Comparison of ENCODE assay signal across 9 cellular contexts in genomic region chr12:48973992-48974673, GRCh38. TPM values are rescaled to one million over a fixed set of nuclear protein-coding genes. Genes with fewer than 3 reads are reported as not detected.
DNase-seq lines count a peak whose midpoint lies in the region; ATAC-seq, FAIRE-seq and TF ChIP-seq lines count a peak whose summit lies in the region.
"Had no signal": no experiment of that assay in that cellular context is flagged by ENCODE, and none has a peak within 500 bp of the region (broad histone marks: within the 10 kb centered on the region; RNA-seq: fewer than 3 reads in every experiment).

No MANE protein-coding gene starts in this region.

- TF ChIP-seq POLR2A in A549 (IDR thresholded peaks at IDR 0.05; ENCODE audit: low read length) = no peak
- TF ChIP-seq POLR2A in HepG2 (IDR thresholded peaks at IDR 0.05; ENCODE audit: insufficient read depth in 1 of 2, low read depth in 2 of 2, low read length in 2 of 2) = no peak

- H3K27ac ChIP-seq in A549 (no peak overlapping the region), mammary epithelial cell (ENCODE audit: insufficient read depth, low read depth, low read length) (no peak overlapping the region), HepG2 (ENCODE audit: extremely low read length, insufficient read depth, low read length) (no peak overlapping the region)

- H3K4me3 Mint-ChIP-seq in HFFc6 = no peak overlapping the region

- in situ Hi-C loops in mammary epithelial cell (cut with MboI; ENCODE audit: low sequenced_read_pairs in 2 of 2) (no loop called here), HepG2 (cut with HindIII; ENCODE audit: extremely low pct_ligation_motif_present, low pct_unique_long_range_greater_than_20kb) (no loop called here)

- H3K27ac Mint-ChIP-seq in HFFc6 = no peak overlapping the region

- no peaks in the 10 kb centered on the region for H3K36me3 Mint-ChIP-seq in HFFc6 (ENCODE audit: low read depth)

- H3K9me3 ChIP-seq in A549 (no peaks in the 10 kb centered on the region), mammary epithelial cell (replicated peaks; ENCODE audit: insufficient read depth, low read length) (no peaks in the 10 kb centered on the region), HepG2 (ENCODE audit: low read length) (no peaks in the 10 kb centered on the region)

- H3K79me2 ChIP-seq in mammary epithelial cell (ENCODE audit: insufficient read depth, low read length) (no peaks in the 10 kb centered on the region), HepG2 (ENCODE audit: insufficient read depth, low read length) (no peaks in the 10 kb centered on the region)

- no peak overlapping the region for H2AFZ ChIP-seq in mammary epithelial cell (ENCODE audit: low read depth, low read length)
- H2AFZ ChIP-seq in HepG2 (ENCODE audit: low read length) = no peak overlapping the region

- peak in 1 of 2 experiments; percentile 26; a peak in 1 of 5 replicates for TF ChIP-seq RAD21 in A549 (conservative IDR thresholded peaks at IDR 0.05 in 1 of 2, IDR thresholded peaks at IDR 0.05 in 1 of 2)
- TF ChIP-seq RAD21 in HepG2 (CRISPR knock-in tag; IDR thresholded peaks at IDR 0.05) = peak; percentile 47

- H3K9ac ChIP-seq in mammary epithelial cell (ENCODE audit: insufficient read depth, low read length) (no peak overlapping the region), HepG2 (ENCODE audit: insufficient read depth, low read depth, low read length) (no peak overlapping the region)

- peaks cover 20% of the 10 kb centered on the region for H3K4me1 ChIP-seq in A549
- peaks cover 42% of the 10 kb centered on the region for H3K4me1 ChIP-seq in mammary epithelial cell (ENCODE audit: insufficient read depth, low read length)
- H3K4me1 ChIP-seq in HepG2 (ENCODE audit: insufficient read depth, low read length) = peaks cover 73% of the 10 kb centered on the region

- H3K36me3 ChIP-seq in mammary epithelial cell (ENCODE audit: insufficient read depth, low read length) (no peaks in the 10 kb centered on the region), HepG2 (replicated peaks in 1 of 2; ENCODE audit: control insufficient read depth in 1 of 2, insufficient read depth in 2 of 2, low read length in 2 of 2) (no peaks in the 10 kb centered on the region)

- WGBS in A549 (ENCODE audit: missing lambda C conversion rate) = 54% methylated on average over 17 of the region's 17 CpGs
- WGBS in mammary epithelial cell (ENCODE audit: low coverage, missing lambda C conversion rate) = 69% methylated on average over 12 of the region's 17 CpGs
- WGBS in HepG2 (ENCODE audit: low lambda C conversion rate) = 2% methylated on average over 8 of the region's 17 CpGs

- no peak for FAIRE-seq in A549 (lab: Jason Lieb, UNC)
- FAIRE-seq in HepG2 (lab: Jason Lieb, UNC) = peak; percentile 26

- H3K27me3 ChIP-seq in mammary epithelial cell (ENCODE audit: insufficient read depth, low read length) = peaks cover 11% of the 10 kb centered on the region
- H3K27me3 ChIP-seq in HepG2 (ENCODE audit: control insufficient read depth in 1 of 2, insufficient read depth in 2 of 2, low read length in 2 of 2) = peaks cover 27 to 79% of the 10 kb centered on the region in 2 experiments

- peak in 1 of 2 experiments; percentile 52; a peak in 3 of 6 replicates for ATAC-seq in A549
- peak; percentile 64 for ATAC-seq in HepG2
- no peak for ATAC-seq in HG03460 (IDR thresholded peaks at IDR 0.05; ENCODE audit: unreplicated experiment)

- H3K4me3 ChIP-seq in A549 (no peak overlapping the region), mammary epithelial cell (replicated peaks in 1 of 3; ENCODE audit: insufficient read depth in 1 of 3, low read depth in 2 of 3, low read length in 3 of 3) (no peak overlapping the region), HepG2 (replicated peaks in 1 of 3; ENCODE audit: insufficient read depth in 1 of 3, low read depth in 2 of 3, low read length in 3 of 3) (no peak overlapping the region)

- POLR2A ChIA-PET in A549 (lab: Yijun Ruan, JAX) = no interaction called here
- POLR2A ChIA-PET in HepG2 (lab: Yijun Ruan, JAX) = interaction anchor here (1.2 kb wide), 1 partner anchor 16 kb away, joined by 3 read pairs; the partner anchor contains the start of gene ARF3

- BruUV-seq in mammary epithelial cell (replicated peaks; lab: Mats Ljungman, UMichigan) (no TSS peak), HepG2 (replicated peaks; lab: Mats Ljungman, UMichigan) (no TSS peak)

- DNase-seq in A549 (ENCODE audit: low read depth in 1 of 2, low spot score in 1 of 2) = peak in 1 of 2 experiments; percentile 56
- peak; percentile 33 for DNase-seq in HFFc6
- no peak for DNase-seq in mammary epithelial cell
- no peak for DNase-seq in HepG2 (ENCODE audit: low spot score)
- DNase-seq in KG1 (lab: John Stamatoyannopoulos, UW) = no peak
- no peak for DNase-seq in GM19238 (ENCODE audit: insufficient read length, low spot score)
- DNase-seq in SHP77 (lab: John Stamatoyannopoulos, UW) = no peak

- peaks cover 65% of the 10 kb centered on the region for H3K4me1 Mint-ChIP-seq in HFFc6 (ENCODE audit: low read depth)

- no peak overlapping the region for H3K4me2 ChIP-seq in A549
- no peak overlapping the region for H3K4me2 ChIP-seq in mammary epithelial cell (ENCODE audit: insufficient read depth, low read depth, low read length)
- no peak overlapping the region for H3K4me2 ChIP-seq in HepG2 (ENCODE audit: low read depth, low read length)

- no peaks in the 10 kb centered on the region for H3K9me3 Mint-ChIP-seq in HFFc6

- TF ChIP-seq CTCF in A549 (IDR thresholded peaks at IDR 0.05) (peak; percentile 19; the same call in 2 of the 3 replicates), HFFc6 (IDR thresholded peaks at IDR 0.05) (peak; percentile 80), mammary epithelial cell (conservative IDR thresholded peaks at IDR 0.05 in 1 of 2, IDR thresholded peaks at IDR 0.05 in 1 of 2; ENCODE audit: extremely low read depth in 1 of 2, insufficient read depth in 1 of 2, low read depth in 1 of 2, low read length in 2 of 2) (peak; percentile 12 to 38), HepG2 (CRISPR knock-in tag; IDR thresholded peaks at IDR 0.05) (peak; percentile 79)

- intact Hi-C loops in mammary epithelial cell (cut with micrococcal nuclease) = no loop called here
- intact Hi-C loops in HepG2 (cut with micrococcal nuclease; ENCODE audit: unreplicated experiment) = no loop called here

- TF ChIP-seq EP300 in A549 (IDR thresholded peaks at IDR 0.05) (no peak), HepG2 (IDR thresholded peaks at IDR 0.05; ENCODE audit: low read depth in 2 of 2, low read length in 2 of 2) (no peak), HepG2 (CRISPR knock-in tag; IDR thresholded peaks at IDR 0.05; ENCODE audit: borderline replicate concordance) (no peak)

- H3K27me3 Mint-ChIP-seq in HFFc6 (ENCODE audit: insufficient read depth) = peaks cover 36% of the 10 kb centered on the region

- dilution Hi-C loops in mammary epithelial cell (cut with HindIII; ENCODE audit: low sequenced_read_pairs) = no loop called here

- no peaks in the 10 kb centered on the region for H4K20me1 ChIP-seq in mammary epithelial cell (ENCODE audit: insufficient read depth, low read length)
- H4K20me1 ChIP-seq in HepG2 (ENCODE audit: insufficient read depth, low read length) = peaks cover 9% of the 10 kb centered on the region; the same call in 1 of the 2 replicates

- CTCF ChIA-PET in A549 (lab: Yijun Ruan, JAX) = interaction anchor here (1.3 to 77.5 kb wide), 3 partner anchors 6 to 121 kb away, joined by 5 to 2584 read pairs (median 2584); partner anchors contain the start of genes ARF3, DDN, FKBP11 and PRKAG1
- CTCF ChIA-PET in mammary epithelial cell (lab: Charles Lee; ENCODE audit: low non-redundant PET) = no interaction called here
- CTCF ChIA-PET in HepG2 (lab: Yijun Ruan, JAX; ENCODE audit: low intra/inter-chr PET ratio, low total read pairs) = interaction anchor here (1.2 to 2.7 kb wide), 2 partner anchors 14 to 21 kb away, joined by 6 to 11 read pairs; no protein-coding TSS in a partner anchor

RNA-seq across cellular contexts. Expression of gene WNT10B, which starts 2.6 kb away (rescaled TPM):
- polyA plus RNA-seq in A549 (2011; rRNA removed) (1.8 and 2.0 TPM in 2 replicates), A549 (2017; fragmentation: RNase III; extraction: RNeasy Plus Mini Kit Qiagen cat#74134 plus additional on column Dnase treatment) (1.5 to 1.9 TPM (median 1.7 TPM) in 3 replicates), mammary epithelial cell (0.75 TPM), HepG2 (2011; rRNA removed) (0.05 and 0.12 TPM in 2 replicates)
- 3.0 and 3.5 TPM in 2 replicates for polyA plus RNA-seq in A549 (2012; cell fraction: cytosol; rRNA removed)
- polyA plus RNA-seq in A549 (2012; cell fraction: nucleus; rRNA removed) = 4.2 and 4.5 TPM in 2 replicates
- polyA minus RNA-seq in A549 (2011; rRNA and poly(A)+ RNA removed) = 1.0 and 1.8 TPM in 2 replicates
- total RNA-seq in HFFc6 (2021; fragmentation: NEBNext Ultra II Directional; extraction: Animal tissue kit (Norgen Biotek cat#: 25700)) = 1 to 10 TPM in 4 of 6 experiments, under 1 TPM in 2; 0.87 to 1.7 (median 1.3) TPM
- total RNA-seq in mammary epithelial cell (1 to 10 TPM in 1 of 2 donors, under 1 TPM in 1; 0.17 to 1.1 TPM), HepG2 (2016; rRNA removed; fragmentation: Illumina TruSeq; extraction: Trizol) (0.09 TPM in 1 of 2 replicates, not detected in the other)
- not detected for polyA minus RNA-seq in mammary epithelial cell
- total RNA-seq in HepG2 (2016; cell fraction: cytosol; rRNA removed; fragmentation: Illumina TruSeq; extraction: Trizol; ENCODE audit: low read depth) = not detected in 2 replicates
- not detected in 2 replicates for total RNA-seq in HepG2 (2016; cell fraction: insoluble cytoplasmic fraction; rRNA removed; fragmentation: Illumina TruSeq; extraction: Trizol)
- 0.14 TPM in 1 of 2 replicates, not detected in the other for total RNA-seq in HepG2 (2016; cell fraction: membrane; rRNA removed; fragmentation: Illumina TruSeq; extraction: Trizol)
- total RNA-seq in HepG2 (2016; cell fraction: nucleus; rRNA removed; fragmentation: Illumina TruSeq; extraction: Trizol) = not detected in 2 replicates
- polyA plus RNA-seq in HepG2 (2011; cell fraction: cytosol; rRNA removed) = 0.04 and 0.08 TPM in 2 replicates
- 0.48 and 0.64 TPM in 2 replicates for polyA plus RNA-seq in HepG2 (2011; cell fraction: nucleus; rRNA removed)
- not detected in 2 replicates for polyA plus RNA-seq in HepG2 (2012)
- polyA plus RNA-seq in HepG2 (2016; cell fraction: cytosol; fragmentation: Illumina TruSeq; extraction: Trizol; ENCODE audit: low read depth) = not detected in 2 replicates
- polyA plus RNA-seq in HepG2 (2016; cell fraction: insoluble cytoplasmic fraction; fragmentation: Illumina TruSeq; extraction: Trizol; ENCODE audit: low read depth) = not detected in 2 replicates
- polyA plus RNA-seq in HepG2 (2016; cell fraction: membrane; fragmentation: Illumina TruSeq; extraction: Trizol; ENCODE audit: low read depth) = not detected in 2 replicates
- polyA plus RNA-seq in HepG2 (2016; cell fraction: nucleus; fragmentation: Illumina TruSeq; extraction: Trizol; ENCODE audit: insufficient read depth, low read depth) = 0.21 and 0.33 TPM in 2 replicates
- 0.18 and 1.6 TPM in 2 replicates for polyA minus RNA-seq in HepG2 (2011; rRNA and poly(A)+ RNA removed; ENCODE audit: low replicate concordance)
- polyA minus RNA-seq in HepG2 (2011; cell fraction: cytosol; rRNA and poly(A)+ RNA removed) = 1.8 TPM in 1 of 2 replicates, not detected in the other
- polyA minus RNA-seq in HepG2 (2011; cell fraction: nucleus; rRNA and poly(A)+ RNA removed) = not detected in 2 replicates

RNA-seq across cellular contexts. Expression of gene WNT1, which starts 4.0 kb away (rescaled TPM):
- polyA plus RNA-seq in A549 (2011; rRNA removed) (not detected in 2 replicates), A549 (2017; fragmentation: RNase III; extraction: RNeasy Plus Mini Kit Qiagen cat#74134 plus additional on column Dnase treatment) (not detected in 3 replicates), mammary epithelial cell (not detected), HepG2 (2011; rRNA removed) (not detected in 2 replicates)
- polyA plus RNA-seq in A549 (2012; cell fraction: cytosol; rRNA removed) = 0.03 TPM in 1 of 2 replicates, not detected in the other
- polyA plus RNA-seq in A549 (2012; cell fraction: nucleus; rRNA removed) = 0.06 TPM in 1 of 2 replicates, not detected in the other
- polyA minus RNA-seq in A549 (2011; rRNA and poly(A)+ RNA removed) = not detected in 2 replicates
- total RNA-seq in HFFc6 (2021; fragmentation: NEBNext Ultra II Directional; extraction: Animal tissue kit (Norgen Biotek cat#: 25700)) = not detected
- total RNA-seq in mammary epithelial cell (not detected), HepG2 (2016; rRNA removed; fragmentation: Illumina TruSeq; extraction: Trizol) (not detected in 2 replicates)
- not detected for polyA minus RNA-seq in mammary epithelial cell
- not detected in 2 replicates for total RNA-seq in HepG2 (2016; cell fraction: cytosol; rRNA removed; fragmentation: Illumina TruSeq; extraction: Trizol; ENCODE audit: low read depth)
- total RNA-seq in HepG2 (2016; cell fraction: insoluble cytoplasmic fraction; rRNA removed; fragmentation: Illumina TruSeq; extraction: Trizol) = not detected in 2 replicates
- not detected in 2 replicates for total RNA-seq in HepG2 (2016; cell fraction: membrane; rRNA removed; fragmentation: Illumina TruSeq; extraction: Trizol)
- not detected in 2 replicates for total RNA-seq in HepG2 (2016; cell fraction: nucleus; rRNA removed; fragmentation: Illumina TruSeq; extraction: Trizol)
- not detected in 2 replicates for polyA plus RNA-seq in HepG2 (2011; cell fraction: cytosol; rRNA removed)
- polyA plus RNA-seq in HepG2 (2011; cell fraction: nucleus; rRNA removed) = not detected in 2 replicates
- polyA plus RNA-seq in HepG2 (2012) = not detected in 2 replicates
- polyA plus RNA-seq in HepG2 (2016; cell fraction: cytosol; fragmentation: Illumina TruSeq; extraction: Trizol; ENCODE audit: low read depth) = not detected in 2 replicates
- not detected in 2 replicates for polyA plus RNA-seq in HepG2 (2016; cell fraction: insoluble cytoplasmic fraction; fragmentation: Illumina TruSeq; extraction: Trizol; ENCODE audit: low read depth)
- not detected in 2 replicates for polyA plus RNA-seq in HepG2 (2016; cell fraction: membrane; fragmentation: Illumina TruSeq; extraction: Trizol; ENCODE audit: low read depth)
- polyA plus RNA-seq in HepG2 (2016; cell fraction: nucleus; fragmentation: Illumina TruSeq; extraction: Trizol; ENCODE audit: insufficient read depth, low read depth) = not detected in 2 replicates
- polyA minus RNA-seq in HepG2 (2011; rRNA and poly(A)+ RNA removed; ENCODE audit: low replicate concordance) = not detected in 2 replicates
- not detected in 2 replicates for polyA minus RNA-seq in HepG2 (2011; cell fraction: cytosol; rRNA and poly(A)+ RNA removed)
- polyA minus RNA-seq in HepG2 (2011; cell fraction: nucleus; rRNA and poly(A)+ RNA removed) = not detected in 2 replicates
- total RNA-seq: T-helper 2 cell treated with Interferon-gamma antibody and Interleukin-4, amounts not matched to agents 100 ng/mL and 5 ng/mL, for 36 hours had no signal

RNA-seq across cellular contexts. Expression of gene ARF3, which starts 16.8 kb away (rescaled TPM):
- polyA plus RNA-seq in A549 (2011; rRNA removed) = 281 and 287 TPM in 2 replicates
- 232 and 234 TPM in 2 replicates for polyA plus RNA-seq in A549 (2012; cell fraction: cytosol; rRNA removed)
- 162 and 182 TPM in 2 replicates for polyA plus RNA-seq in A549 (2012; cell fraction: nucleus; rRNA removed)
- polyA plus RNA-seq in A549 (2017; fragmentation: RNase III; extraction: RNeasy Plus Mini Kit Qiagen cat#74134 plus additional on column Dnase treatment) = 133 to 138 TPM (median 138 TPM) in 3 replicates
- 136 and 144 TPM in 2 replicates for polyA minus RNA-seq in A549 (2011; rRNA and poly(A)+ RNA removed)
- 100 to 1,000 TPM; 186 to 213 (median 203) TPM for total RNA-seq in HFFc6 (2021; fragmentation: NEBNext Ultra II Directional; extraction: Animal tissue kit (Norgen Biotek cat#: 25700))
- 100 to 1,000 TPM in 1 of 2 donors, 10 to 100 TPM in 1; 87.9 to 201 TPM for total RNA-seq in mammary epithelial cell
- 200 TPM for polyA plus RNA-seq in mammary epithelial cell
- 258 TPM for polyA minus RNA-seq in mammary epithelial cell
- total RNA-seq in HepG2 (2016; rRNA removed; fragmentation: Illumina TruSeq; extraction: Trizol) = 48.4 and 53.8 TPM in 2 replicates
- total RNA-seq in HepG2 (2016; cell fraction: cytosol; rRNA removed; fragmentation: Illumina TruSeq; extraction: Trizol; ENCODE audit: low read depth) = 12.0 and 15.8 TPM in 2 replicates
- 43.0 and 57.4 TPM in 2 replicates for total RNA-seq in HepG2 (2016; cell fraction: insoluble cytoplasmic fraction; rRNA removed; fragmentation: Illumina TruSeq; extraction: Trizol)
- total RNA-seq in HepG2 (2016; cell fraction: membrane; rRNA removed; fragmentation: Illumina TruSeq; extraction: Trizol) = 15.7 and 16.6 TPM in 2 replicates
- 20.9 and 24.1 TPM in 2 replicates for total RNA-seq in HepG2 (2016; cell fraction: nucleus; rRNA removed; fragmentation: Illumina TruSeq; extraction: Trizol)
- 57.9 and 60.0 TPM in 2 replicates for polyA plus RNA-seq in HepG2 (2011; rRNA removed)
- 60.3 and 60.4 TPM in 2 replicates for polyA plus RNA-seq in HepG2 (2011; cell fraction: cytosol; rRNA removed)
- polyA plus RNA-seq in HepG2 (2011; cell fraction: nucleus; rRNA removed) = 32.8 and 38.8 TPM in 2 replicates
- 39.0 and 41.4 TPM in 2 replicates for polyA plus RNA-seq in HepG2 (2012)
- 11.9 and 13.5 TPM in 2 replicates for polyA plus RNA-seq in HepG2 (2016; cell fraction: cytosol; fragmentation: Illumina TruSeq; extraction: Trizol; ENCODE audit: low read depth)
- polyA plus RNA-seq in HepG2 (2016; cell fraction: insoluble cytoplasmic fraction; fragmentation: Illumina TruSeq; extraction: Trizol; ENCODE audit: low read depth) = 76.4 and 85.2 TPM in 2 replicates
- polyA plus RNA-seq in HepG2 (2016; cell fraction: membrane; fragmentation: Illumina TruSeq; extraction: Trizol; ENCODE audit: low read depth) = 13.7 and 16.3 TPM in 2 replicates
- 47.8 and 51.2 TPM in 2 replicates for polyA plus RNA-seq in HepG2 (2016; cell fraction: nucleus; fragmentation: Illumina TruSeq; extraction: Trizol; ENCODE audit: insufficient read depth, low read depth)
- polyA minus RNA-seq in HepG2 (2011; rRNA and poly(A)+ RNA removed; ENCODE audit: low replicate concordance) = 62.5 and 183 TPM in 2 replicates
- 19.9 and 22.8 TPM in 2 replicates for polyA minus RNA-seq in HepG2 (2011; cell fraction: cytosol; rRNA and poly(A)+ RNA removed)
- 27.7 and 29.2 TPM in 2 replicates for polyA minus RNA-seq in HepG2 (2011; cell fraction: nucleus; rRNA and poly(A)+ RNA removed)

RNA-seq across cellular contexts. Expression of gene DDN, which starts 25.0 kb away (rescaled TPM):
- 0.12 TPM in 2 replicates for polyA plus RNA-seq in A549 (2011; rRNA removed)
- 0.16 and 0.25 TPM in 2 replicates for polyA plus RNA-seq in A549 (2012; cell fraction: cytosol; rRNA removed)
- polyA plus RNA-seq in A549 (2012; cell fraction: nucleus; rRNA removed) = 0.52 and 0.54 TPM in 2 replicates
- 0.34 to 0.50 TPM (median 0.38 TPM) in 3 replicates for polyA plus RNA-seq in A549 (2017; fragmentation: RNase III; extraction: RNeasy Plus Mini Kit Qiagen cat#74134 plus additional on column Dnase treatment)
- polyA minus RNA-seq in A549 (2011; rRNA and poly(A)+ RNA removed) = 0.08 and 0.19 TPM in 2 replicates
- total RNA-seq in HFFc6 (2021; fragmentation: NEBNext Ultra II Directional; extraction: Animal tissue kit (Norgen Biotek cat#: 25700)) = under 1 TPM; 0.17 to 0.40 (median 0.23) TPM
- under 1 TPM; 0.33 to 0.52 TPM for total RNA-seq in mammary epithelial cell
- 0.09 TPM for polyA plus RNA-seq in mammary epithelial cell
- polyA minus RNA-seq in mammary epithelial cell = not detected
- 0.51 and 0.53 TPM in 2 replicates for total RNA-seq in HepG2 (2016; rRNA removed; fragmentation: Illumina TruSeq; extraction: Trizol)
- total RNA-seq in HepG2 (2016; cell fraction: cytosol; rRNA removed; fragmentation: Illumina TruSeq; extraction: Trizol; ENCODE audit: low read depth) = 0.20 TPM in 1 of 2 replicates, not detected in the other
- total RNA-seq in HepG2 (2016; cell fraction: insoluble cytoplasmic fraction; rRNA removed; fragmentation: Illumina TruSeq; extraction: Trizol) = 0.43 and 0.54 TPM in 2 replicates
- 0.46 and 0.52 TPM in 2 replicates for total RNA-seq in HepG2 (2016; cell fraction: membrane; rRNA removed; fragmentation: Illumina TruSeq; extraction: Trizol)
- 0.34 and 0.62 TPM in 2 replicates for total RNA-seq in HepG2 (2016; cell fraction: nucleus; rRNA removed; fragmentation: Illumina TruSeq; extraction: Trizol)
- 0.24 and 0.33 TPM in 2 replicates for polyA plus RNA-seq in HepG2 (2011; rRNA removed)
- polyA plus RNA-seq in HepG2 (2011; cell fraction: cytosol; rRNA removed) = 0.21 and 0.34 TPM in 2 replicates
- 0.47 and 0.83 TPM in 2 replicates for polyA plus RNA-seq in HepG2 (2011; cell fraction: nucleus; rRNA removed)
- polyA plus RNA-seq in HepG2 (2012) = 0.48 and 0.69 TPM in 2 replicates
- polyA plus RNA-seq in HepG2 (2016; cell fraction: cytosol; fragmentation: Illumina TruSeq; extraction: Trizol; ENCODE audit: low read depth) = 0.20 and 0.28 TPM in 2 replicates
- 0.58 and 0.73 TPM in 2 replicates for polyA plus RNA-seq in HepG2 (2016; cell fraction: insoluble cytoplasmic fraction; fragmentation: Illumina TruSeq; extraction: Trizol; ENCODE audit: low read depth)
- polyA plus RNA-seq in HepG2 (2016; cell fraction: membrane; fragmentation: Illumina TruSeq; extraction: Trizol; ENCODE audit: low read depth) = 0.48 and 0.58 TPM in 2 replicates
- polyA plus RNA-seq in HepG2 (2016; cell fraction: nucleus; fragmentation: Illumina TruSeq; extraction: Trizol; ENCODE audit: insufficient read depth, low read depth) = 1.2 and 1.3 TPM in 2 replicates
- 0.46 and 5.3 TPM in 2 replicates for polyA minus RNA-seq in HepG2 (2011; rRNA and poly(A)+ RNA removed; ENCODE audit: low replicate concordance)
- polyA minus RNA-seq in HepG2 (2011; cell fraction: cytosol; rRNA and poly(A)+ RNA removed) = 0.44 and 0.49 TPM in 2 replicates
- 0.25 and 0.39 TPM in 2 replicates for polyA minus RNA-seq in HepG2 (2011; cell fraction: nucleus; rRNA and poly(A)+ RNA removed)

RNA-seq across cellular contexts. Expression of gene PRKAG1, which starts 44.4 kb away (rescaled TPM):
- polyA plus RNA-seq in A549 (2011; rRNA removed) (100 and 117 TPM in 2 replicates), A549 (2017; fragmentation: RNase III; extraction: RNeasy Plus Mini Kit Qiagen cat#74134 plus additional on column Dnase treatment) (40.0 to 42.8 TPM (median 41.9 TPM) in 3 replicates), mammary epithelial cell (89.0 TPM), HepG2 (2011; rRNA removed) (21.2 and 26.1 TPM in 2 replicates)
- 31.5 and 35.2 TPM in 2 replicates for polyA plus RNA-seq in A549 (2012; cell fraction: cytosol; rRNA removed)
- 18.3 and 29.2 TPM in 2 replicates for polyA plus RNA-seq in A549 (2012; cell fraction: nucleus; rRNA removed)
- polyA minus RNA-seq in A549 (2011; rRNA and poly(A)+ RNA removed) = 31.8 and 33.6 TPM in 2 replicates
- 10 to 100 TPM; 79.0 to 92.0 (median 83.3) TPM for total RNA-seq in HFFc6 (2021; fragmentation: NEBNext Ultra II Directional; extraction: Animal tissue kit (Norgen Biotek cat#: 25700))
- total RNA-seq in mammary epithelial cell (10 to 100 TPM; 56.7 to 84.8 TPM), HepG2 (2016; rRNA removed; fragmentation: Illumina TruSeq; extraction: Trizol) (32.8 and 37.6 TPM in 2 replicates)
- polyA minus RNA-seq in mammary epithelial cell = 73.9 TPM
- 9.1 and 11.2 TPM in 2 replicates for total RNA-seq in HepG2 (2016; cell fraction: cytosol; rRNA removed; fragmentation: Illumina TruSeq; extraction: Trizol; ENCODE audit: low read depth)
- total RNA-seq in HepG2 (2016; cell fraction: insoluble cytoplasmic fraction; rRNA removed; fragmentation: Illumina TruSeq; extraction: Trizol) = 30.6 and 39.9 TPM in 2 replicates
- 19.3 and 21.1 TPM in 2 replicates for total RNA-seq in HepG2 (2016; cell fraction: membrane; rRNA removed; fragmentation: Illumina TruSeq; extraction: Trizol)
- 16.7 and 19.6 TPM in 2 replicates for total RNA-seq in HepG2 (2016; cell fraction: nucleus; rRNA removed; fragmentation: Illumina TruSeq; extraction: Trizol)
- polyA plus RNA-seq in HepG2 (2011; cell fraction: cytosol; rRNA removed) = 18.5 and 26.3 TPM in 2 replicates
- 8.8 and 11.6 TPM in 2 replicates for polyA plus RNA-seq in HepG2 (2011; cell fraction: nucleus; rRNA removed)
- polyA plus RNA-seq in HepG2 (2012) = 20.2 and 21.7 TPM in 2 replicates
- 7.6 and 8.8 TPM in 2 replicates for polyA plus RNA-seq in HepG2 (2016; cell fraction: cytosol; fragmentation: Illumina TruSeq; extraction: Trizol; ENCODE audit: low read depth)
- polyA plus RNA-seq in HepG2 (2016; cell fraction: insoluble cytoplasmic fraction; fragmentation: Illumina TruSeq; extraction: Trizol; ENCODE audit: low read depth) = 38.7 and 40.2 TPM in 2 replicates
- polyA plus RNA-seq in HepG2 (2016; cell fraction: membrane; fragmentation: Illumina TruSeq; extraction: Trizol; ENCODE audit: low read depth) = 14.5 and 16.2 TPM in 2 replicates
- polyA plus RNA-seq in HepG2 (2016; cell fraction: nucleus; fragmentation: Illumina TruSeq; extraction: Trizol; ENCODE audit: insufficient read depth, low read depth) = 24.6 and 24.9 TPM in 2 replicates
- polyA minus RNA-seq in HepG2 (2011; rRNA and poly(A)+ RNA removed; ENCODE audit: low replicate concordance) = 11.5 and 73.4 TPM in 2 replicates
- 7.8 and 9.5 TPM in 2 replicates for polyA minus RNA-seq in HepG2 (2011; cell fraction: cytosol; rRNA and poly(A)+ RNA removed)
- 11.6 TPM in 2 replicates for polyA minus RNA-seq in HepG2 (2011; cell fraction: nucleus; rRNA and poly(A)+ RNA removed)

Comparison
In these comparisons a context has a peak if more than half of its experiments do, and no peak if none do; other contexts are left out.
1. CTCF ChIP-seq: peak in every context shown above with its lines; median percentile 80 in HFFc6; 79 in HepG2; 25 in mammary epithelial cell; 19 in A549.
2. Of the 38 proteins assayed by ChIP-seq in both HepG2 and A549: peak only in HepG2: RFX5 and SMC3; only in A549: none; in both: CTCF; in neither: 34; mixed calls (peak in some experiments, not most) for 1.